In the genomic region with DNA sequence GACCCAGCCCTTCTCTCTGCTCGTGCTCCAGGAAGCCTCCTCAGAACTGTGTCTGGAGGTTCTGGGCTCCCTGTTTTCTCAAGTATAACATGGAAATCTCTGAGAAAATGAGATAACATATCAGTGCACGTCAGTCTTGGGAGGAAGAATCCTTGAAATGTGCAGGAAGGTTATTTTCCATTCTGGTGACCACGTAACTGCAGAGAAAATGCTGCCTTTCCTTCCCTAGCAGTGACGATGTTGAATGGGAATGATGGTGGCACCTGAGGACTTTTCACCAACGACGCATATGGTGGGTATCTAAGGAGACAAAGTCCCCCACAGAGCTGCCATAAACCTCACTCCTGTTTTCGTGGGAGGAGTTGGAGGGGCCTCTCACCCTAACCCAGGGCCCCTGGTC, we compare ENCODE assay signal across 26 cellular contexts.
"Had no signal": no experiment of that assay in that cellular context is flagged by ENCODE, and none has a peak within 500 bp of the region (broad histone marks: within the 10 kb centered on the region; RNA-seq: fewer than 3 reads in every experiment).

No MANE protein-coding gene starts in this region.

- H3K9me3 Mint-ChIP-seq: mesothelial cell of epicardium had no signal

- DNase-seq: dermis blood vessel endothelial cell; dorsolateral prefrontal cortex; effector CD4-positive, alpha-beta T cell; effector memory CD4-positive, alpha-beta T cell; erythroblast; esophagus squamous epithelium; foreskin fibroblast; foreskin melanocyte; gastrocnemius medialis; glutamatergic neuron; head of caudate nucleus; heart right ventricle; hippocampal formation; left cardiac atrium; left lung; left ventricle myocardium superior; lower lobe of right lung; mesenchymal stem cell; mucosa of descending colon had no signal

- FAIRE-seq: colon, islet of Langerhans, keratinocyte had no signal

- H3K27ac ChIP-seq: coronary artery, dorsolateral prefrontal cortex, epithelial cell of prostate, esophagus squamous epithelium, gastrocnemius medialis, heart right ventricle, left lung, lower lobe of right lung had no signal

- H3K36me3 ChIP-seq: esophagus squamous epithelium, gastrocnemius medialis, heart right ventricle, left lung, lower lobe of right lung had no signal

- H3K4me1 ChIP-seq: esophagus squamous epithelium, left lung, lower lobe of right lung had no signal

- H3K4me3 Mint-ChIP-seq: mesothelial cell of epicardium had no signal

- ATAC-seq: esophagus mucosa, gastrocnemius medialis, heart right ventricle, left cardiac atrium, left lung, left ventricle myocardium superior, lower lobe of right lung, mucosa of descending colon had no signal

- H3K36me3 Mint-ChIP-seq: mesothelial cell of epicardium had no signal

- H3K27me3 ChIP-seq: gastrocnemius medialis, left lung had no signal

- H3K9me3 ChIP-seq: esophagus squamous epithelium, gastrocnemius medialis, left lung, lower lobe of right lung, mucosa of descending colon had no signal

- H3K4me3 ChIP-seq: coronary artery, dorsolateral prefrontal cortex, esophagus squamous epithelium, gastrocnemius medialis, heart right ventricle, left lung, lower lobe of right lung, mucosa of descending colon had no signal

- H3K27ac Mint-ChIP-seq: mesothelial cell of epicardium had no signal
